Comparison of ENCODE assay signal across 11 cellular contexts in genomic region chr21:42654913-42655796, GRCh38. TPM values are rescaled to one million over a fixed set of nuclear protein-coding genes. Genes with fewer than 3 reads are reported as not detected.
DNase-seq lines count a peak whose midpoint lies in the region; TF ChIP-seq lines count a peak whose summit lies in the region.
"Had no signal": no experiment of that assay in that cellular context is flagged by ENCODE, and none has a peak within 500 bp of the region (broad histone marks: within the 10 kb centered on the region; RNA-seq: fewer than 3 reads in every experiment).

No MANE protein-coding gene starts in this region.

- H3K4me1 ChIP-seq in BE2C = peaks cover 19% of the 10 kb centered on the region
- H3K4me1 ChIP-seq in Karpas-422 (ENCODE audit: low read length) = peaks cover 23% of the 10 kb centered on the region
- H3K4me1 ChIP-seq in duodenal mucosa (ENCODE audit: control insufficient read depth in 1 of 2, insufficient read depth in 2 of 2, low read length in 2 of 2) = peaks cover 27 to 36% of the 10 kb centered on the region in 2 donors

- H3K36me3 ChIP-seq in BE2C = no peaks in the 10 kb centered on the region
- H3K36me3 ChIP-seq in Karpas-422 (ENCODE audit: insufficient read depth, low read length) = no peaks in the 10 kb centered on the region
- no peaks in the 10 kb centered on the region for H3K36me3 ChIP-seq in duodenal mucosa (ENCODE audit: control insufficient read depth in 1 of 2, insufficient read depth in 2 of 2, low read length in 2 of 2)
- no peaks in the 10 kb centered on the region for H3K36me3 ChIP-seq in neural cell (ENCODE audit: insufficient read depth, low read length)
- H3K36me3 ChIP-seq: MG63, neutrophil had no signal

- in situ Hi-C loops in KBM-7 (cut with MboI; ENCODE audit: low pct_unique_long_range_greater_than_20kb, low sequenced_read_pairs) = loop anchor here (25.0 kb wide), 1 partner anchor 93 kb away; no protein-coding TSS in a partner anchor

- H3K4me3 ChIP-seq in BE2C (ENCODE audit: low read depth, low read length) (peak overlapping the region; percentile 80), Karpas-422 (ENCODE audit: low read length) (no peak overlapping the region), duodenal mucosa (ENCODE audit: low read depth in 1 of 2, low read length in 2 of 2) (peak overlapping the region; percentile 46 to 63), neural cell (ENCODE audit: low read length) (peak overlapping the region; percentile 94)

- H3K79me2 ChIP-seq in Karpas-422 (ENCODE audit: low read length) = no peaks in the 10 kb centered on the region
- peaks cover 39% of the 10 kb centered on the region for H3K79me2 ChIP-seq in neural cell (replicated peaks; ENCODE audit: insufficient read depth, low read length)

- H2AFZ ChIP-seq in Karpas-422 (ENCODE audit: low read length) = no peak overlapping the region
- H2AFZ ChIP-seq in neural cell (ENCODE audit: low read depth, low read length) = no peak overlapping the region

- TF ChIP-seq CTCF in BE2C (IDR thresholded peaks at IDR 0.05; ENCODE audit: low read depth, low read length) (no peak), neural cell (IDR thresholded peaks at IDR 0.05; ENCODE audit: poor library complexity, severe bottlenecking) (no peak)

- H4K20me1 ChIP-seq in Karpas-422 (ENCODE audit: insufficient read depth, low read depth, low read length) (peaks cover 4% of the 10 kb centered on the region; the same call in 1 of the 2 replicates), neural cell (ENCODE audit: insufficient read depth) (peaks cover 3% of the 10 kb centered on the region)

- H3K4me2 ChIP-seq in Karpas-422 (ENCODE audit: low read depth, low read length, poor library complexity, severe bottlenecking) (no peak overlapping the region), neural cell (ENCODE audit: low read length) (peak overlapping the region; percentile 95)

- no peak overlapping the region for H3K27ac ChIP-seq in Karpas-422 (ENCODE audit: low read length)
- no peak overlapping the region for H3K27ac ChIP-seq in duodenal mucosa (ENCODE audit: low read depth, low read length)
- peak overlapping the region; percentile 79 for H3K27ac ChIP-seq in neural cell (ENCODE audit: low read length)
- H3K27ac ChIP-seq: neutrophil had no signal

- no peaks in the 10 kb centered on the region for H3F3A ChIP-seq in neural cell (ENCODE audit: insufficient read depth, low read length, poor library complexity, severe bottlenecking)

- DNase-seq in BE2C = no peak
- DNase-seq in Karpas-422 = peak; percentile 44
- DNase-seq in KBM-7 = no peak
- DNase-seq in islet precursor cell = no peak
- DNase-seq in NCI-H1436 (lab: John Stamatoyannopoulos, UW) = no peak
- no peak for DNase-seq in OCI-M1 (lab: John Stamatoyannopoulos, UW)
- DNase-seq: cortex of kidney, MG63 had no signal

- H3K27me3 ChIP-seq in BE2C = no peaks in the 10 kb centered on the region
- no peaks in the 10 kb centered on the region for H3K27me3 ChIP-seq in Karpas-422 (ENCODE audit: low read length)
- peaks cover 35 to 48% of the 10 kb centered on the region in 2 donors for H3K27me3 ChIP-seq in duodenal mucosa (ENCODE audit: control insufficient read depth in 1 of 2, insufficient read depth in 2 of 2, low read length in 2 of 2)
- no peaks in the 10 kb centered on the region for H3K27me3 ChIP-seq in neural cell (ENCODE audit: insufficient read depth, low read depth, low read length)

- H3K9me2 ChIP-seq in Karpas-422 (replicated peaks; ENCODE audit: insufficient read depth, low read length) (no peaks in the 10 kb centered on the region), neural cell (ENCODE audit: insufficient read depth, low read length) (no peaks in the 10 kb centered on the region)

- no peak for TF ChIP-seq RAD21 in neural cell (conservative IDR thresholded peaks at IDR 0.05)

- H3K9me3 ChIP-seq in BE2C (no peaks in the 10 kb centered on the region), Karpas-422 (ENCODE audit: low read length) (no peaks in the 10 kb centered on the region), duodenal mucosa (ENCODE audit: control insufficient read depth in 1 of 2, low read length in 2 of 2) (no peaks in the 10 kb centered on the region), neural cell (ENCODE audit: low read length) (no peaks in the 10 kb centered on the region)
- H3K9me3 ChIP-seq: MG63, neutrophil had no signal

- TF ChIP-seq EP300 in neural cell (conservative IDR thresholded peaks at IDR 0.05; ENCODE audit: poor library complexity, severe bottlenecking) = no peak

- no peak overlapping the region for H3K9ac ChIP-seq in Karpas-422 (ENCODE audit: low read length)
- H3K9ac ChIP-seq in duodenal mucosa (ENCODE audit: low read depth in 1 of 2, low read length in 2 of 2) = no peak overlapping the region
- peak overlapping the region; percentile 89 for H3K9ac ChIP-seq in neural cell (ENCODE audit: low read length)

TF ChIP-seq in neural cell, 6 proteins besides CTCF, POLR2A, EP300 and RAD21:
- TF ChIP-seq TAF1 (IDR thresholded peaks at IDR 0.05; ENCODE audit: low read depth) (no peak), SMC3 (conservative IDR thresholded peaks at IDR 0.05; ENCODE audit: poor library complexity) (no peak), MXI1 (conservative IDR thresholded peaks at IDR 0.05; ENCODE audit: poor library complexity, severe bottlenecking) (no peak), EZH2 (IDR thresholded peaks at IDR 0.05; ENCODE audit: borderline replicate concordance, insufficient read depth, low read length, poor library complexity, severe bottlenecking) (no peak), POLR2AphosphoS5 (IDR thresholded peaks at IDR 0.05) (no peak)
- TF ChIP-seq, protein P1, sequence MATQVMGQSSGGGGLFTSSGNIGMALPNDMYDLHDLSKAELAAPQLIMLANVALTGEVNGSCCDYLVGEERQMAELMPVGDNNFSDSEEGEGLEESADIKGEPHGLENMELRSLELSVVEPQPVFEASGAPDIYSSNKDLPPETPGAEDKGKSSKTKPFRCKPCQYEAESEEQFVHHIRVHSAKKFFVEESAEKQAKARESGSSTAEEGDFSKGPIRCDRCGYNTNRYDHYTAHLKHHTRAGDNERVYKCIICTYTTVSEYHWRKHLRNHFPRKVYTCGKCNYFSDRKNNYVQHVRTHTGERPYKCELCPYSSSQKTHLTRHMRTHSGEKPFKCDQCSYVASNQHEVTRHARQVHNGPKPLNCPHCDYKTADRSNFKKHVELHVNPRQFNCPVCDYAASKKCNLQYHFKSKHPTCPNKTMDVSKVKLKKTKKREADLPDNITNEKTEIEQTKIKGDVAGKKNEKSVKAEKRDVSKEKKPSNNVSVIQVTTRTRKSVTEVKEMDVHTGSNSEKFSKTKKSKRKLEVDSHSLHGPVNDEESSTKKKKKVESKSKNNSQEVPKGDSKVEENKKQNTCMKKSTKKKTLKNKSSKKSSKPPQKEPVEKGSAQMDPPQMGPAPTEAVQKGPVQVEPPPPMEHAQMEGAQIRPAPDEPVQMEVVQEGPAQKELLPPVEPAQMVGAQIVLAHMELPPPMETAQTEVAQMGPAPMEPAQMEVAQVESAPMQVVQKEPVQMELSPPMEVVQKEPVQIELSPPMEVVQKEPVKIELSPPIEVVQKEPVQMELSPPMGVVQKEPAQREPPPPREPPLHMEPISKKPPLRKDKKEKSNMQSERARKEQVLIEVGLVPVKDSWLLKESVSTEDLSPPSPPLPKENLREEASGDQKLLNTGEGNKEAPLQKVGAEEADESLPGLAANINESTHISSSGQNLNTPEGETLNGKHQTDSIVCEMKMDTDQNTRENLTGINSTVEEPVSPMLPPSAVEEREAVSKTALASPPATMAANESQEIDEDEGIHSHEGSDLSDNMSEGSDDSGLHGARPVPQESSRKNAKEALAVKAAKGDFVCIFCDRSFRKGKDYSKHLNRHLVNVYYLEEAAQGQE (IDR thresholded peaks at IDR 0.05; ENCODE audit: borderline replicate concordance) = no peak

RNA-seq across cellular contexts. Expression of gene PDE9A, which starts 1.7 kb away (rescaled TPM):
- polyA plus RNA-seq in BE2C (2012; ENCODE audit: insufficient read depth, insufficient read length, low read depth) = 4.2 TPM
- not detected in 2 replicates for total RNA-seq in Karpas-422 (2014; rRNA removed; shearing (Covaris generic); ENCODE audit: low replicate concordance)
- polyA plus RNA-seq in neural cell = 29.5 and 32.2 TPM in 2 replicates
- 24.8 and 28.6 TPM in 2 replicates for polyA minus RNA-seq in neural cell
